In genomic region chr1:202505356-202505755, GRCh38 we compare ENCODE assay signal across 10 cellular contexts.
DNase-seq lines count a peak whose midpoint lies in the region; ATAC-seq, FAIRE-seq and TF ChIP-seq lines count a peak whose summit lies in the region.
"Had no signal": no experiment of that assay in that cellular context is flagged by ENCODE, and none has a peak within 500 bp of the region (broad histone marks: within the 10 kb centered on the region; RNA-seq: fewer than 3 reads in every experiment).

No MANE protein-coding gene starts in this region.

- H3K36me3 Mint-ChIP-seq in activated T-helper 1 cell treated with anti-CD3 and anti-CD28 coated beads, Interleukin-12 subunit alpha, Interleukin-12 subunit beta, Interleukin-2, Interleukin-4 antibody, amounts not matched to agents 30 ng/mL and 10 ng/mL and 1 ng/mL, durations not matched to agents 14 hours and 24 hours and 36 hours (ENCODE audit: low read depth), result no peaks in the 10 kb centered on the region

- no peaks in the 10 kb centered on the region for H3K4me1 Mint-ChIP-seq in activated T-helper 1 cell treated with anti-CD3 and anti-CD28 coated beads, Interleukin-12 subunit alpha, Interleukin-12 subunit beta, Interleukin-2, Interleukin-4 antibody, amounts not matched to agents 30 ng/mL and 10 ng/mL and 1 ng/mL, durations not matched to agents 14 hours and 24 hours and 36 hours (ENCODE audit: low read depth)
- H3K4me1 Mint-ChIP-seq: B cell had no signal

- in situ Hi-C loops in astrocyte of the cerebellum (cut with HindIII; ENCODE audit: low sequenced_read_pairs), result no loop called here

- no peak for TF ChIP-seq CTCF in astrocyte of the cerebellum (IDR thresholded peaks at IDR 0.05; ENCODE audit: low read depth, low read length, missing control alignments)
- TF ChIP-seq CTCF in pancreas (IDR thresholded peaks at IDR 0.05), result no peak

- no peak overlapping the region for H3K4me3 Mint-ChIP-seq in activated T-helper 1 cell treated with anti-CD3 and anti-CD28 coated beads, Interleukin-12 subunit alpha, Interleukin-12 subunit beta, Interleukin-2, Interleukin-4 antibody, amounts not matched to agents 30 ng/mL and 10 ng/mL and 1 ng/mL, durations not matched to agents 14 hours and 24 hours and 36 hours
- H3K4me3 Mint-ChIP-seq: activated T-cell treated with anti-CD3 and anti-CD28 coated beads, Interleukin-2, amount 50 U/mL, for 72 hours; B cell had no signal

- ATAC-seq in left cardiac atrium (peak; percentile 81 to 91), pancreas (peak in 3 of 4 donors; percentile 45 to 81 (median 56)), HG02970 (IDR thresholded peaks at IDR 0.05; ENCODE audit: low FRiP score, unreplicated experiment) (no peak), HG03175 (IDR thresholded peaks at IDR 0.05; ENCODE audit: unreplicated experiment) (no peak)
- ATAC-seq: activated T-cell treated with anti-CD3 and anti-CD28 coated beads, Interleukin-2, amount 50 U/mL, for 72 hours had no signal

- H3K27ac ChIP-seq in pancreas, result peak overlapping the region in 2 of 4 donors; percentile 42 to 46

- H3K4me3 ChIP-seq in astrocyte of the cerebellum (ENCODE audit: low read depth, low read length) (no peak overlapping the region), pancreas (no peak overlapping the region)

- peaks cover 0 to 6% (median 0%) of the 10 kb centered on the region in 3 donors for H3K4me1 ChIP-seq in pancreas

- FAIRE-seq in pancreas (lab: Jason Lieb, UNC), result peak; percentile 92

- 32 to 34% methylated on average over 4 of the region's 4 CpGs for WGBS in pancreas, 2 donors

- H3K9me3 ChIP-seq in pancreas, result no peaks in the 10 kb centered on the region

- H3K9me3 Mint-ChIP-seq in activated T-helper 1 cell treated with anti-CD3 and anti-CD28 coated beads, Interleukin-12 subunit alpha, Interleukin-12 subunit beta, Interleukin-2, Interleukin-4 antibody, amounts not matched to agents 30 ng/mL and 10 ng/mL and 1 ng/mL, durations not matched to agents 14 hours and 24 hours and 36 hours, result no peaks in the 10 kb centered on the region
- H3K9me3 Mint-ChIP-seq: activated T-cell treated with anti-CD3 and anti-CD28 coated beads, Interleukin-2, amount 50 U/mL, for 72 hours had no signal

- peak; percentile 15 for DNase-seq in AG08396 (ENCODE audit: low spot score)
- peak; percentile 65 for DNase-seq in astrocyte of the cerebellum (ENCODE audit: low read depth)
- no peak for DNase-seq in left cardiac atrium
- DNase-seq in pancreas, result no peak
- no peak for DNase-seq in activated CD4-positive, alpha-beta T cell treated with anti-CD3 and anti-CD28 coated beads for 1 hour
- no peak for DNase-seq in activated T-helper 1 cell treated with anti-CD3 and anti-CD28 coated beads, Interleukin-12 subunit alpha, Interleukin-12 subunit beta, Interleukin-2, Interleukin-4 antibody, amounts not matched to agents 30 ng/mL and 10 ng/mL and 1 ng/mL, durations not matched to agents 14 hours and 24 hours and 36 hours (ENCODE audit: low spot score)
- DNase-seq: activated T-cell treated with anti-CD3 and anti-CD28 coated beads, Interleukin-2, amount 50 U/mL, for 72 hours had no signal

- no peaks in the 10 kb centered on the region for H3K27me3 ChIP-seq in pancreas

- no peak overlapping the region for H3K27ac Mint-ChIP-seq in activated T-helper 1 cell treated with anti-CD3 and anti-CD28 coated beads, Interleukin-12 subunit alpha, Interleukin-12 subunit beta, Interleukin-2, Interleukin-4 antibody, amounts not matched to agents 30 ng/mL and 10 ng/mL and 1 ng/mL, durations not matched to agents 14 hours and 24 hours and 36 hours
- H3K27ac Mint-ChIP-seq: activated T-cell treated with anti-CD3 and anti-CD28 coated beads, Interleukin-2, amount 50 U/mL, for 72 hours; B cell had no signal

- intact Hi-C loops in left cardiac atrium (cut with DNase I) (loop anchor here (10.0 kb wide), 1 partner anchor 69 kb away; no protein-coding TSS in a partner anchor), pancreas (cut with DNase I) (no loop called here)
- intact Hi-C loops in activated T-helper 1 cell treated with anti-CD3 and anti-CD28 coated beads, Interleukin-12 subunit alpha, Interleukin-12 subunit beta, Interleukin-2, Interleukin-4 antibody, amounts not matched to agents 30 ng/mL and 10 ng/mL and 1 ng/mL, durations not matched to agents 14 hours and 24 hours and 36 hours (cut with micrococcal nuclease), result no loop called here

- H3K36me3 ChIP-seq in pancreas, result no peaks in the 10 kb centered on the region

- no peaks in the 10 kb centered on the region for H3K27me3 Mint-ChIP-seq in activated T-helper 1 cell treated with anti-CD3 and anti-CD28 coated beads, Interleukin-12 subunit alpha, Interleukin-12 subunit beta, Interleukin-2, Interleukin-4 antibody, amounts not matched to agents 30 ng/mL and 10 ng/mL and 1 ng/mL, durations not matched to agents 14 hours and 24 hours and 36 hours (ENCODE audit: insufficient read depth)
- H3K27me3 Mint-ChIP-seq: B cell had no signal

Comparison
In these comparisons a context has a peak if more than half of its experiments do, and no peak if none do; other contexts are left out.
1. DNase-seq: peak in AG08396 (single experiment) and astrocyte of the cerebellum (single experiment); none in left cardiac atrium (single experiment), pancreas (0 of 6), activated CD4-positive, alpha-beta T cell treated with anti-CD3 and anti-CD28 coated beads for 1 hour (single experiment) and activated T-helper 1 cell treated with anti-CD3 and anti-CD28 coated beads, Interleukin-12 subunit alpha, Interleukin-12 subunit beta, Interleukin-2, Interleukin-4 antibody, amounts not matched to agents 30 ng/mL and 10 ng/mL and 1 ng/mL, durations not matched to agents 14 hours and 24 hours and 36 hours (single experiment).
2. ATAC-seq: peak in left cardiac atrium (2 of 2) and pancreas (3 of 4); none in HG02970 (single experiment) and HG03175 (single experiment).
3. intact Hi-C loops: an anchor here in left cardiac atrium (10.0 kb wide); none called in pancreas and activated T-helper 1 cell treated with anti-CD3 and anti-CD28 coated beads, Interleukin-12 subunit alpha, Interleukin-12 subunit beta, Interleukin-2, Interleukin-4 antibody, amounts not matched to agents 30 ng/mL and 10 ng/mL and 1 ng/mL, durations not matched to agents 14 hours and 24 hours and 36 hours.